In genomic region chr3:66572938-66573710, GRCh38 we compare ENCODE assay signal across 8 cellular contexts.
DNase-seq lines count a peak whose midpoint lies in the region; ATAC-seq, FAIRE-seq and TF ChIP-seq lines count a peak whose summit lies in the region.

No MANE protein-coding gene starts in this region.

- H3K9ac ChIP-seq in Karpas-422 (ENCODE audit: low read length): peak overlapping the region; percentile 60

- no peak for TF ChIP-seq POLR2A in A549 (IDR thresholded peaks at IDR 0.05; ENCODE audit: low read length)

- no peak for TF ChIP-seq RAD21 in A549 (conservative IDR thresholded peaks at IDR 0.05 in 1 of 2, IDR thresholded peaks at IDR 0.05 in 1 of 2)

- no peak for TF ChIP-seq EP300 in A549 (IDR thresholded peaks at IDR 0.05)

- H3K36me3 ChIP-seq in Karpas-422 (ENCODE audit: insufficient read depth, low read length): no peaks in the 10 kb centered on the region; the same call in 1 of the 2 replicates

- no peaks in the 10 kb centered on the region for H3K27me3 ChIP-seq in Karpas-422 (ENCODE audit: low read length)

- H3K9me2 ChIP-seq in Karpas-422 (replicated peaks; ENCODE audit: insufficient read depth, low read length): no peaks in the 10 kb centered on the region

- TF ChIP-seq CTCF in A549 (IDR thresholded peaks at IDR 0.05): no peak
- peak; percentile 40 for TF ChIP-seq CTCF in GM12873 (IDR thresholded peaks at IDR 0.05; ENCODE audit: insufficient read depth, low read depth, low read length, missing control alignments)
- peak; percentile 29 for TF ChIP-seq CTCF in fibroblast of mammary gland (conservative IDR thresholded peaks at IDR 0.05; ENCODE audit: control insufficient read depth, insufficient read depth, low read depth, low read length)
- no peak; the same call in 1 of the 2 replicates for TF ChIP-seq CTCF in RWPE1 (conservative IDR thresholded peaks at IDR 0.05; ENCODE audit: low read depth)

- DNase-seq in A549 (ENCODE audit: low read depth in 1 of 2, low spot score in 1 of 2) (peak in 1 of 2 experiments; percentile 5), Karpas-422 (peak; percentile 87), fibroblast of mammary gland (ENCODE audit: low read depth) (no peak), mucosa of gallbladder (ENCODE audit: low spot score) (no peak), NCI-H1436 (lab: John Stamatoyannopoulos, UW) (no peak), RWPE1 (ENCODE audit: low spot score) (no peak)

- WGBS in A549 (ENCODE audit: missing lambda C conversion rate): 72% methylated on average over 14 of the region's 14 CpGs

- POLR2A ChIA-PET in A549 (lab: Yijun Ruan, JAX): no interaction called here
- POLR2A ChIA-PET in RWPE1 (lab: Yijun Ruan, JAX; ENCODE audit: low non-redundant PET): no interaction called here

- H3K27ac ChIP-seq in A549: no peak overlapping the region
- H3K27ac ChIP-seq in Karpas-422 (ENCODE audit: low read length): peak overlapping the region; percentile 98
- H3K27ac ChIP-seq in RWPE1: no peak overlapping the region

- CTCF ChIA-PET in A549 (lab: Yijun Ruan, JAX): interaction anchor here (0.9 to 1.4 kb wide), 3 partner anchors 11 to 243 kb away, joined by 3 to 4 read pairs (median 4); no protein-coding TSS in a partner anchor
- CTCF ChIA-PET in RWPE1 (lab: Yijun Ruan, JAX): interaction anchor here (0.6 kb wide), 1 partner anchor 158 kb away, joined by 3 read pairs; no protein-coding TSS in a partner anchor

- peak; percentile 39 to 75; a peak in 4 of 6 replicates for ATAC-seq in A549
- no peak for ATAC-seq in GM21447 (IDR thresholded peaks at IDR 0.05; ENCODE audit: unreplicated experiment)

- H3K4me1 ChIP-seq in A549 (no peaks in the 10 kb centered on the region), Karpas-422 (ENCODE audit: low read length) (peaks cover 90% of the 10 kb centered on the region)

- no peaks in the 10 kb centered on the region for H3K79me2 ChIP-seq in Karpas-422 (ENCODE audit: low read length)

- no peak for FAIRE-seq in A549 (lab: Jason Lieb, UNC)

- H3K4me2 ChIP-seq in A549 (no peak overlapping the region), Karpas-422 (ENCODE audit: low read depth, low read length, poor library complexity, severe bottlenecking) (peak overlapping the region; percentile 55)

- peak overlapping the region; percentile 4; the same call in 1 of the 2 replicates for H2AFZ ChIP-seq in Karpas-422 (ENCODE audit: low read length)

- H3K4me3 ChIP-seq in A549 (no peak overlapping the region), Karpas-422 (ENCODE audit: low read length) (peak overlapping the region; percentile 21; the same call in 1 of the 2 replicates), fibroblast of mammary gland (ENCODE audit: control insufficient read depth, low read depth, low read length) (no peak overlapping the region)

- H4K20me1 ChIP-seq in Karpas-422 (ENCODE audit: insufficient read depth, low read depth, low read length): no peaks in the 10 kb centered on the region

- H3K9me3 ChIP-seq in A549 (no peaks in the 10 kb centered on the region), Karpas-422 (ENCODE audit: low read length) (no peaks in the 10 kb centered on the region; the same call in 1 of the 2 replicates)

TF ChIP-seq in A549, 52 proteins besides CTCF, POLR2A, EP300 and RAD21:
- TF ChIP-seq HOXB13 (CRISPR knock-in tag; IDR thresholded peaks at IDR 0.05; ENCODE audit: low read depth) (no peak), SMC3 (IDR thresholded peaks at IDR 0.05) (no peak), PHF8 (IDR thresholded peaks at IDR 0.05; ENCODE audit: borderline replicate concordance, low read depth) (no peak), HDAC2 (IDR thresholded peaks at IDR 0.05) (no peak), RFX5 (IDR thresholded peaks at IDR 0.05) (no peak), CEBPB (IDR thresholded peaks at IDR 0.05) (no peak), ZSCAN20 (CRISPR knock-in tag; IDR thresholded peaks at IDR 0.05) (no peak)

Comparison
In these comparisons a context has a peak if more than half of its experiments do, and no peak if none do; other contexts are left out.
1. CTCF ChIP-seq: peak in GM12873 (single experiment) and fibroblast of mammary gland (single experiment); none in A549 (single experiment) and RWPE1 (single experiment).